In genomic region chr10:7705341-7705740, GRCh38 we compare ENCODE assay signal across 1 cellular context.
TF ChIP-seq lines count a peak whose summit lies in the region.

No MANE protein-coding gene starts in this region.

TF ChIP-seq in HepG2, 621 proteins besides CTCF, POLR2A, EP300 and RAD21:
- peak; percentile 69 for TF ChIP-seq ZNF770 (CRISPR knock-in tag; IDR thresholded peaks at IDR 0.05)
- peak; percentile 73 for TF ChIP-seq RBFOX2 (IDR thresholded peaks at IDR 0.05; ENCODE audit: low read depth, low read length)
- no peak for TF ChIP-seq ZNF678 (CRISPR knock-in tag; IDR thresholded peaks at IDR 0.05)
